ENCODE assay signal across 7 cellular contexts in genomic region chr11:19241260-19242183, GRCh38. TPM values are rescaled to one million over a fixed set of nuclear protein-coding genes. Genes with fewer than 3 reads are reported as not detected.
DNase-seq lines count a peak whose midpoint lies in the region; ATAC-seq, FAIRE-seq and TF ChIP-seq lines count a peak whose summit lies in the region.

No MANE protein-coding gene starts in this region.

- intact Hi-C loops in pancreas (cut with DNase I): loop anchor here in 1 of 3 donors (10.0 kb wide), 1 partner anchor 167 kb away; no protein-coding TSS in a partner anchor

- H3K27ac ChIP-seq in WERI-Rb-1 (peak overlapping the region; percentile 91), pancreas (no peak overlapping the region)

- no peak for FAIRE-seq in pancreas (lab: Jason Lieb, UNC)

- 1% methylated on average over 48 to 92 of the region's 92 CpGs for WGBS in pancreas, 2 donors

- H3K9me3 ChIP-seq in WERI-Rb-1 (ENCODE audit: severe bottlenecking) (no peaks in the 10 kb centered on the region), pancreas (no peaks in the 10 kb centered on the region)

- ATAC-seq in GM21390 (IDR thresholded peaks at IDR 0.05; ENCODE audit: unreplicated experiment) (peak; percentile 39), pancreas (peak; percentile 20 to 52 (median 28))

- CTCF ChIA-PET in GM10248 (lab: Yijun Ruan, JAX): interaction anchor here (0.7 kb wide), 2 partner anchors 18 to 26 kb away, joined by 3 read pairs; no protein-coding TSS in a partner anchor

- no peaks in the 10 kb centered on the region for H3K27me3 ChIP-seq in WERI-Rb-1 (ENCODE audit: insufficient read depth, low read depth, severe bottlenecking)
- H3K27me3 ChIP-seq in pancreas: peaks cover 0 to 19% (median 5%) of the 10 kb centered on the region in 4 donors

- H3K4me3 ChIP-seq in WERI-Rb-1 (ENCODE audit: low read depth, low read length) (peak overlapping the region; percentile 71), fibroblast of the aortic adventitia (ENCODE audit: low read depth, low read length) (peak overlapping the region; percentile 94), pancreas (peak overlapping the region; percentile 42 to 74 (median 52))

- H3K36me3 ChIP-seq in WERI-Rb-1 (peaks cover 9% of the 10 kb centered on the region), pancreas (no peaks in the 10 kb centered on the region)

- peaks cover 0 to 12% (median 9%) of the 10 kb centered on the region in 3 donors for H3K4me1 ChIP-seq in pancreas

- DNase-seq in GM10248 (ENCODE audit: extremely low spot score) (peak; percentile 80), HK-2 (ENCODE audit: unreplicated experiment) (peak; percentile 21), WERI-Rb-1 (peak; percentile 40), fibroblast of the aortic adventitia (ENCODE audit: low read depth) (no peak), pancreas (peak in 3 of 6 donors; percentile 31 to 81 (median 72)), NCI-H187 treated with DMSO at 0.1 percent for 48 hours (lab: John Stamatoyannopoulos, UW) (no peak)

- TF ChIP-seq CTCF in GM10248 (IDR thresholded peaks at IDR 0.05; ENCODE audit: control extremely low read depth, extremely low read depth, low read depth, missing control alignments) (no peak), WERI-Rb-1 (IDR thresholded peaks at IDR 0.05; ENCODE audit: low read depth, low read length) (no peak), fibroblast of the aortic adventitia (IDR thresholded peaks at IDR 0.05; ENCODE audit: insufficient read depth, low read length) (no peak), pancreas (IDR thresholded peaks at IDR 0.05) (no peak)

- POLR2A ChIA-PET in GM10248 (lab: Yijun Ruan, JAX): no interaction called here

RNA-seq across cellular contexts. Expression of gene E2F8, which starts 0.8 kb away (rescaled TPM):
- total RNA-seq in fibroblast of the aortic adventitia (ENCODE audit: low replicate concordance) (4.4 TPM in 1 of 2 replicates, not detected in the other), pancreas (under 1 TPM in 3 of 6 donors, not detected in 3; 0.06 to 0.44 (median 0.15) TPM)
- polyA plus RNA-seq in pancreas: not detected

RNA-seq across cellular contexts. Expression of gene CSRP3, which starts 39.7 kb away (rescaled TPM):
- 0.27 TPM in 1 of 2 replicates, not detected in the other for total RNA-seq in fibroblast of the aortic adventitia (ENCODE audit: low replicate concordance)
- 1 to 10 TPM in 1 of 6 donors, not detected in 5; 1.1 TPM for total RNA-seq in pancreas
- polyA plus RNA-seq in pancreas: under 1 TPM; 0.19 to 0.26 TPM

Comparison
In these comparisons a context has a peak if more than half of its experiments do, and no peak if none do; other contexts are left out.
1. DNase-seq: peak in GM10248 (single experiment), HK-2 (single experiment) and WERI-Rb-1 (single experiment); none in fibroblast of the aortic adventitia (single experiment) and NCI-H187 treated with DMSO at 0.1 percent for 48 hours (single experiment).
2. Peak in every context shown above with its lines, with median percentiles within 50 percentile points of each other: H3K4me3 ChIP-seq.